ENCODE assay signal across 13 cellular contexts in genomic region chr4:69875576-69875975, GRCh38. TPM values are rescaled to one million over a fixed set of nuclear protein-coding genes. Genes with fewer than 3 reads are reported as not detected.
A peak's percentile ranks its signal among the peaks of the same experiment; 100 is the strongest.
DNase-seq lines count a peak whose midpoint lies in the region; TF ChIP-seq lines count a peak whose summit lies in the region.
"Had no signal": no experiment of that assay in that cellular context is flagged by ENCODE, and none has a peak within 500 bp of the region (broad histone marks: within the 10 kb centered on the region; RNA-seq: fewer than 3 reads in every experiment).

No MANE protein-coding gene starts in this region.

- peaks cover 6% of the 10 kb centered on the region for H3K36me3 Mint-ChIP-seq in mesothelial cell of epicardium
- H3K36me3 Mint-ChIP-seq: CD8-positive, alpha-beta memory T cell had no signal

- no peaks in the 10 kb centered on the region for H3K27me3 Mint-ChIP-seq in mesothelial cell of epicardium (ENCODE audit: low read depth)

- TF ChIP-seq CTCF in mesothelial cell of epicardium (IDR thresholded peaks at IDR 0.05; ENCODE audit: unreplicated experiment) = no peak
- no peak for TF ChIP-seq CTCF in retinal pigment epithelial cell (conservative IDR thresholded peaks at IDR 0.05; ENCODE audit: low read depth, low read length)

- no peak overlapping the region for H3K4me3 Mint-ChIP-seq in mesothelial cell of epicardium
- H3K4me3 Mint-ChIP-seq: CD8-positive, alpha-beta memory T cell had no signal

- peak overlapping the region; percentile 57 for H3K27ac Mint-ChIP-seq in mesothelial cell of epicardium
- H3K27ac Mint-ChIP-seq: CD8-positive, alpha-beta memory T cell had no signal

- no peak overlapping the region for H3K4me3 ChIP-seq in retinal pigment epithelial cell (ENCODE audit: low read length)
- H3K4me3 ChIP-seq: BLaER1, GM23248 had no signal

- peaks cover 38% of the 10 kb centered on the region for H3K4me1 Mint-ChIP-seq in mesothelial cell of epicardium
- H3K4me1 Mint-ChIP-seq: CD8-positive, alpha-beta memory T cell had no signal

- peaks cover 15% of the 10 kb centered on the region for H3K9me3 Mint-ChIP-seq in mesothelial cell of epicardium

- peak; percentile 10 for DNase-seq in amniotic epithelial cell (ENCODE audit: low read depth)
- peak; percentile 11 for DNase-seq in left kidney (ENCODE audit: low read depth, low spot score)
- DNase-seq in mesothelial cell of epicardium (ENCODE audit: low spot score in 2 of 2, unreplicated experiment in 2 of 2) = no peak
- DNase-seq in retinal pigment epithelial cell (ENCODE audit: low read depth) = peak; percentile 17
- DNase-seq in DMS153 treated with DMSO at 0.1 percent for 48 hours (lab: John Stamatoyannopoulos, UW; ENCODE audit: unreplicated experiment) = no peak
- no peak for DNase-seq in amniotic stem cell (lab: John Stamatoyannopoulos, UW)
- DNase-seq in activated CD4-positive, alpha-beta T cell treated with anti-CD3 and anti-CD28 coated beads for 48 hours = no peak
- DNase-seq: 8988T; AML-193; CD8-positive, alpha-beta memory T cell; GM23248 had no signal

RNA-seq across cellular contexts. Expression of gene SULT1E1, which starts 15.6 kb away (rescaled TPM):
- total RNA-seq in mesothelial cell of epicardium = 118 to 122 TPM (median 121 TPM) in 3 replicates
- total RNA-seq: CD8-positive, alpha-beta memory T cell; GM23248 had no signal

RNA-seq across cellular contexts. Expression of gene CSN1S1, which starts 55.3 kb away (rescaled TPM):
- not detected in 3 replicates for total RNA-seq in mesothelial cell of epicardium
- total RNA-seq: CD8-positive, alpha-beta memory T cell; Daoy; GM23248 had no signal

Comparison
In these comparisons a context has a peak if more than half of its experiments do, and no peak if none do; other contexts are left out.
1. DNase-seq: peak in amniotic epithelial cell (single experiment), left kidney (single experiment) and retinal pigment epithelial cell (single experiment); none in mesothelial cell of epicardium (0 of 2), DMS153 treated with DMSO at 0.1 percent for 48 hours (single experiment), amniotic stem cell (single experiment) and activated CD4-positive, alpha-beta T cell treated with anti-CD3 and anti-CD28 coated beads for 48 hours (single experiment).